Comparison of ENCODE assay signal across 11 cellular contexts in the genomic region with DNA sequence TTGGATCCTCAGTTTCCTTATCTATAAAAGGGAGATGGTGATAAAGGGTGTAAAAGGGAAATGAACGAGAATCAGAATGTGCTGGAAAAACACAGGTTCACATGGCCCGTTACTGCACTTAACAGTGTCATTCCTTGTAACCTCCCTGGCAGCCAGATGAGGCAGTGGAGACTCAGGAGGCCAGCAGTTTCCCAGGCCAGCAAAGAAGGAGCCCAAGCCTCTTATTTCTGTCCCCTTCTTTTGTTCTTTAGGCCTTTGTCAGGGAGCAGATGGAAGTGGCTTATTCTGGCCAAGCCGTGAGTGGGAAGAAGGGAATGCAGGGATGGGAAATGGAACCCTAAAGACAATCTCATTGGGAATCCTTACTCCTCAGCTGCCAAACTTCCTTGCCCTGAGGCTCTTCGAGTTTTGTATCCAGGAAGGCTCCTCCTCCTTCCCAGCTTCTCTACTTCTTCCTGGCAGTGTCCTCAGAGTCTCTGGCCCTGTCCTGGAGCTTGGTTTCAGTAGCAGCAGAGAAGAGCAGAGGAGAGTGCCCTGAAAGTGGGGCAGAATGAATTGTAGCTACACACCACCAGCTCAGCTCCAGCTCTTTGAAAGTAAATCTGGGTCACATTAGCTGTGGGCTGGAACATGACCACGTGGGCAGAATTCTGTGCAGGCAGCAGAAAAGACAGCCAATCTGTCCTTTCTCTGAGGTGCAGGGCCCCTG.
DNase-seq lines count a peak whose midpoint lies in the region; ATAC-seq, FAIRE-seq and TF ChIP-seq lines count a peak whose summit lies in the region.
"Had no signal": no experiment of that assay in that cellular context is flagged by ENCODE, and none has a peak within 500 bp of the region (broad histone marks: within the 10 kb centered on the region; RNA-seq: fewer than 3 reads in every experiment).

No MANE protein-coding gene starts in this region.

- H3K27me3 ChIP-seq in mammary epithelial cell (ENCODE audit: insufficient read depth, low read length), result no peaks in the 10 kb centered on the region
- no peaks in the 10 kb centered on the region for H3K27me3 ChIP-seq in keratinocyte (ENCODE audit: control insufficient read depth, extremely low read depth, insufficient read depth, low read length)
- no peaks in the 10 kb centered on the region for H3K27me3 ChIP-seq in stomach

- TF ChIP-seq CTCF in HFFc6 (IDR thresholded peaks at IDR 0.05), result no peak
- TF ChIP-seq CTCF in mammary epithelial cell (conservative IDR thresholded peaks at IDR 0.05 in 1 of 2, IDR thresholded peaks at IDR 0.05 in 1 of 2; ENCODE audit: extremely low read depth in 1 of 2, insufficient read depth in 1 of 2, low read depth in 1 of 2, low read length in 2 of 2), result no peak
- TF ChIP-seq CTCF in keratinocyte (optimal IDR thresholded peaks at IDR 0.05 in 1 of 3, IDR thresholded peaks at IDR 0.05 in 1 of 3, conservative IDR thresholded peaks at IDR 0.05 in 1 of 3; ENCODE audit: extremely low read depth in 1 of 3, insufficient read depth in 2 of 3, low read length in 3 of 3), result no peak
- TF ChIP-seq CTCF in stomach (IDR thresholded peaks at IDR 0.05), result no peak

- in situ Hi-C loops in mammary epithelial cell (cut with MboI; ENCODE audit: low sequenced_read_pairs in 2 of 2), result loop anchor here (10.0 to 25.0 kb wide), 3 partner anchors 445 to 572 kb away; partner anchors contain the start of gene NT5C1A (in 1 of the 2)

- H3K4me3 Mint-ChIP-seq in HFFc6 (peak overlapping the region; percentile 33; the same call in 1 of the 2 replicates), T-cell (no peak overlapping the region)
- H3K4me3 Mint-ChIP-seq: activated CD4-positive, alpha-beta memory T cell treated with anti-CD3 and anti-CD28 coated beads for 36 hours; natural killer cell treated with Interleukin-12 subunit alpha and Interleukin-12 subunit beta and Interleukin-15 and Interleukin-18, amount 100 ng/mL, for 72 hours had no signal

- ATAC-seq in T-cell (replicated peaks in 1 of 4) (no peak), HG03108 (IDR thresholded peaks at IDR 0.05; ENCODE audit: unreplicated experiment) (no peak)
- ATAC-seq: natural killer cell treated with Interleukin-12 subunit alpha and Interleukin-12 subunit beta and Interleukin-15 and Interleukin-18, amount 100 ng/mL, for 72 hours had no signal

- H3K4me1 Mint-ChIP-seq in HFFc6 (ENCODE audit: low read depth) (peaks cover 63% of the 10 kb centered on the region), T-cell (peaks cover 0 to 12% (median 7%) of the 10 kb centered on the region in 3 donors)

- H3K9me3 Mint-ChIP-seq in HFFc6, result no peaks in the 10 kb centered on the region
- no peaks in the 10 kb centered on the region for H3K9me3 Mint-ChIP-seq in T-cell
- H3K9me3 Mint-ChIP-seq: activated CD4-positive, alpha-beta memory T cell treated with anti-CD3 and anti-CD28 coated beads for 36 hours; natural killer cell treated with Interleukin-12 subunit alpha and Interleukin-12 subunit beta and Interleukin-15 and Interleukin-18, amount 100 ng/mL, for 72 hours had no signal

- TF ChIP-seq EP300 in stomach (IDR thresholded peaks at IDR 0.05), result no peak

- POLR2A ChIA-PET in T-cell (lab: Charles Lee) (no interaction called here), HEK293T (lab: Yijun Ruan, JAX) (interaction anchor here (1.7 kb wide), 1 partner anchor 64 kb away, joined by 10 read pairs; the partner anchor contains the start of gene NDUFS5)

- TF ChIP-seq POLR2A in stomach (IDR thresholded peaks at IDR 0.05), result no peak

- H3K36me3 ChIP-seq in mammary epithelial cell (ENCODE audit: insufficient read depth, low read length), result no peaks in the 10 kb centered on the region
- no peaks in the 10 kb centered on the region for H3K36me3 ChIP-seq in keratinocyte (ENCODE audit: control insufficient read depth in 2 of 2, extremely low read depth in 1 of 2, insufficient read depth in 2 of 2, low read length in 2 of 2)
- no peaks in the 10 kb centered on the region for H3K36me3 ChIP-seq in stomach

- CTCF ChIA-PET in mammary epithelial cell (lab: Charles Lee; ENCODE audit: low non-redundant PET), result interaction anchor here (0.6 kb wide), 1 partner anchor 43 kb away, joined by 3 read pairs; no protein-coding TSS in a partner anchor
- CTCF ChIA-PET in T-cell (lab: Charles Lee), result interaction anchor here in 1 of 2 donors (0.6 to 1.6 kb wide), 4 partner anchors 9 to 472 kb away, joined by 3 to 5 read pairs (median 4); no protein-coding TSS in a partner anchor
- CTCF ChIA-PET in HEK293T (lab: Yijun Ruan, JAX), result interaction anchor here (2.0 kb wide), 1 partner anchor 8 kb away, joined by 9 read pairs; no protein-coding TSS in a partner anchor

- H3K9me1 ChIP-seq in keratinocyte (ENCODE audit: control insufficient read depth, extremely low read depth, insufficient read depth, low read length), result no peaks in the 10 kb centered on the region

- H3K9ac ChIP-seq in mammary epithelial cell (ENCODE audit: insufficient read depth, low read length), result no peak overlapping the region
- no peak overlapping the region for H3K9ac ChIP-seq in keratinocyte (ENCODE audit: control insufficient read depth, extremely low read depth, insufficient read depth, low read length)

- FAIRE-seq in keratinocyte (lab: Jason Lieb, UNC), result peak; percentile 39

- no peaks in the 10 kb centered on the region for H3K36me3 Mint-ChIP-seq in HFFc6 (ENCODE audit: low read depth)
- H3K36me3 Mint-ChIP-seq in T-cell, result no peaks in the 10 kb centered on the region
- H3K36me3 Mint-ChIP-seq: activated CD4-positive, alpha-beta memory T cell treated with anti-CD3 and anti-CD28 coated beads for 36 hours; natural killer cell treated with Interleukin-12 subunit alpha and Interleukin-12 subunit beta and Interleukin-15 and Interleukin-18, amount 100 ng/mL, for 72 hours had no signal

- 39% methylated on average over 5 of the region's 5 CpGs for WGBS in mammary epithelial cell (ENCODE audit: low coverage, missing lambda C conversion rate)
- 41 to 53% (median 50%) methylated on average over 5 of the region's 5 CpGs for WGBS in stomach, 5 donors

- H3K27me3 Mint-ChIP-seq in HFFc6 (ENCODE audit: insufficient read depth) (peaks cover 2% of the 10 kb centered on the region), T-cell (peaks cover 0 to under 1% of the 10 kb centered on the region in 2 donors)

- H2AFZ ChIP-seq in mammary epithelial cell (ENCODE audit: low read depth, low read length) (peak overlapping the region; percentile 62), keratinocyte (ENCODE audit: control insufficient read depth, low read length) (peak overlapping the region; percentile 20)

- intact Hi-C loops in mammary epithelial cell (cut with micrococcal nuclease) (loop anchor here (5.0 kb wide), 1 partner anchor 1063 kb away; no protein-coding TSS in a partner anchor), stomach (cut with DNase I; ENCODE audit: low total_unique reads) (no loop called here)

- H3K4me2 ChIP-seq in mammary epithelial cell (ENCODE audit: insufficient read depth, low read depth, low read length), result no peak overlapping the region
- peak overlapping the region; percentile 17 for H3K4me2 ChIP-seq in keratinocyte (ENCODE audit: control insufficient read depth, extremely low read depth, insufficient read depth, low read depth, low read length)

- H3K27ac ChIP-seq in mammary epithelial cell (ENCODE audit: insufficient read depth, low read depth, low read length), result no peak overlapping the region
- no peak overlapping the region for H3K27ac ChIP-seq in keratinocyte (ENCODE audit: control insufficient read depth, insufficient read depth, low read length)
- H3K27ac ChIP-seq in stomach, result peak overlapping the region in 4 of 5 donors; percentile 7 to 32 (median 16)

- dilution Hi-C loops in mammary epithelial cell (cut with HindIII; ENCODE audit: low sequenced_read_pairs), result loop anchor here (25.0 kb wide), 1 partner anchor 447 kb away; no protein-coding TSS in a partner anchor
- dilution Hi-C loops in keratinocyte (cut with MboI; ENCODE audit: extremely low pct_ligation_motif_present, low sequenced_read_pairs), result no loop called here

- H3K27ac Mint-ChIP-seq in HFFc6 (peak overlapping the region; percentile 77), T-cell (peak overlapping the region in 1 of 2 donors; percentile 28)
- H3K27ac Mint-ChIP-seq: activated CD4-positive, alpha-beta memory T cell treated with anti-CD3 and anti-CD28 coated beads for 36 hours; natural killer cell treated with Interleukin-12 subunit alpha and Interleukin-12 subunit beta and Interleukin-15 and Interleukin-18, amount 100 ng/mL, for 72 hours had no signal

- no peak overlapping the region for H3K4me3 ChIP-seq in mammary epithelial cell (replicated peaks in 1 of 3; ENCODE audit: insufficient read depth in 1 of 3, low read depth in 2 of 3, low read length in 3 of 3)
- no peak overlapping the region for H3K4me3 ChIP-seq in keratinocyte (ENCODE audit: control insufficient read depth in 2 of 3, extremely low read depth in 1 of 3, insufficient read depth in 2 of 3, low read depth in 1 of 3, low read length in 3 of 3)
- H3K4me3 ChIP-seq in stomach, result no peak overlapping the region

- no TSS peak for BruUV-seq in mammary epithelial cell (replicated peaks; lab: Mats Ljungman, UMichigan)

- DNase-seq in HFFc6 (peak; percentile 38), mammary epithelial cell (no peak), keratinocyte (ENCODE audit: low read depth, low spot score) (no peak), stomach (no peak), T-cell (no peak), GOT3 (lab: John Stamatoyannopoulos, UW) (no peak), HEK293T (ENCODE audit: extremely low spot score) (no peak)
- DNase-seq: activated CD4-positive, alpha-beta memory T cell treated with anti-CD3 and anti-CD28 coated beads for 36 hours; NCI-H2107 had no signal

- H3K4me1 ChIP-seq in mammary epithelial cell (ENCODE audit: insufficient read depth, low read length), result peaks cover 14% of the 10 kb centered on the region
- H3K4me1 ChIP-seq in keratinocyte (ENCODE audit: control insufficient read depth, extremely low read depth, insufficient read depth, low read length), result peaks cover 19% of the 10 kb centered on the region
- H3K4me1 ChIP-seq in stomach, result peaks cover 0 to 17% (median 8%) of the 10 kb centered on the region in 4 donors

- no peaks in the 10 kb centered on the region for H4K20me1 ChIP-seq in mammary epithelial cell (ENCODE audit: insufficient read depth, low read length)
- no peaks in the 10 kb centered on the region for H4K20me1 ChIP-seq in keratinocyte (ENCODE audit: control insufficient read depth, extremely low read depth, insufficient read depth, low read length)

- no peaks in the 10 kb centered on the region for H3K79me2 ChIP-seq in mammary epithelial cell (ENCODE audit: insufficient read depth, low read length)
- H3K79me2 ChIP-seq in keratinocyte (ENCODE audit: control insufficient read depth, insufficient read depth, low read length), result no peaks in the 10 kb centered on the region

- H3K9me3 ChIP-seq in mammary epithelial cell (replicated peaks; ENCODE audit: insufficient read depth, low read length), result no peaks in the 10 kb centered on the region
- no peaks in the 10 kb centered on the region for H3K9me3 ChIP-seq in keratinocyte (ENCODE audit: control insufficient read depth, low read depth, low read length)
- H3K9me3 ChIP-seq in stomach, result no peaks in the 10 kb centered on the region

TF ChIP-seq in HEK293T, 16 proteins besides CTCF, POLR2A, EP300 and RAD21 (continues in another document):
- TF ChIP-seq NFRKB (IDR thresholded peaks at IDR 0.05) (no peak), FOXK2 (IDR thresholded peaks at IDR 0.05) (no peak), L3MBTL2 (conservative IDR thresholded peaks at IDR 0.05) (no peak), TARDBP (IDR thresholded peaks at IDR 0.05) (no peak)

Comparison
In these comparisons a context has a peak if more than half of its experiments do, and no peak if none do; other contexts are left out.
1. H3K27ac ChIP-seq: peak in stomach (4 of 5); none in mammary epithelial cell (single experiment) and keratinocyte (single experiment).